15 cellular contexts compared by ENCODE assay signal in the genomic region with DNA sequence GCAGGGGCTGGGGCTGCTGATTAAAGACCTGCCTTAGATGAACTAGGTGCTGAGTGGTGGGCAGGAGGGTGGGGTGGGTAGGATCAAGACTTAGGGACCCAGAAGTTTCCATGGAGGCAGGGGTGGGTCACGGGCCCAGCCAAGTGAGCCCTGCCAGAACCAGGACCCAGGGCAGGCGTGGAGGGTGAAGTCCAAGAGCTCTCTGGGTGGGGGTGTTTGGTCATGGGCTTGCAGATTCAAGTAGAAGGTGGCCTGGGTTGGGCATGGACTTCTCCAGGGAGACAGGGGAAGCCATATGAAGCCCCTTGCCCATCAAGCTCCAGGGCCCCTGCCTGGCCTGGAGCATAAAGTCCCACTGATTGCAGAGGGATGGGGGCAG.
A peak's percentile ranks its signal among the peaks of the same experiment; 100 is the strongest.
DNase-seq lines count a peak whose midpoint lies in the region; ATAC-seq, FAIRE-seq and TF ChIP-seq lines count a peak whose summit lies in the region.
"Had no signal": no experiment of that assay in that cellular context is flagged by ENCODE, and none has a peak within 500 bp of the region (broad histone marks: within the 10 kb centered on the region; RNA-seq: fewer than 3 reads in every experiment).

No MANE protein-coding gene starts in this region.

- H3K79me2 ChIP-seq in endothelial cell of umbilical vein (ENCODE audit: control insufficient read depth, insufficient read depth, low read length): no peaks in the 10 kb centered on the region

- H3K4me2 ChIP-seq in endothelial cell of umbilical vein (ENCODE audit: insufficient read depth, low read length): peak overlapping the region; percentile 9

- H3K9ac ChIP-seq in endothelial cell of umbilical vein (replicated peaks; ENCODE audit: extremely low read depth, insufficient read depth, low read length) (peak overlapping the region; percentile 57), mucosa of stomach (ENCODE audit: low read length) (peak overlapping the region; percentile 54)
- H3K9ac ChIP-seq: KMS-11 had no signal

- peaks cover 6% of the 10 kb centered on the region; the same call in 1 of the 2 replicates for H3K36me3 Mint-ChIP-seq in HFFc6 (ENCODE audit: low read depth)
- H3K36me3 Mint-ChIP-seq: naive thymus-derived CD8-positive, alpha-beta T cell had no signal

- H3K4me1 Mint-ChIP-seq in HFFc6 (ENCODE audit: low read depth): peaks cover 54% of the 10 kb centered on the region

- ATAC-seq in GM18505 (IDR thresholded peaks at IDR 0.05; ENCODE audit: unreplicated experiment): no peak
- ATAC-seq: naive thymus-derived CD8-positive, alpha-beta T cell; Panc1 had no signal

- H2AFZ ChIP-seq in endothelial cell of umbilical vein (ENCODE audit: low read depth, low read length): no peak overlapping the region

- H3K4me3 Mint-ChIP-seq in HFFc6: peak overlapping the region; percentile 78

- intact Hi-C loops in endothelial cell of umbilical vein (cut with micrococcal nuclease) (loop anchor here (1.0 to 2.0 kb wide), 6 partner anchors 45 to 166 kb away; no protein-coding TSS in a partner anchor), stomach (cut with DNase I; ENCODE audit: low total_unique reads) (no loop called here)

- no peak for TF ChIP-seq EP300 in stomach (IDR thresholded peaks at IDR 0.05)

- WGBS in stomach, 5 donors: 56 to 71% (median 63%) methylated on average over 2 of the region's 2 CpGs

- H3K36me3 ChIP-seq in endothelial cell of umbilical vein (ENCODE audit: control insufficient read depth in 2 of 2, extremely low read depth in 1 of 2, insufficient read depth in 2 of 2, low read length in 2 of 2) (no peaks in the 10 kb centered on the region), mucosa of stomach (ENCODE audit: control insufficient read depth, insufficient read depth, low read length) (no peaks in the 10 kb centered on the region), stomach (peaks cover 0 to 11% (median 2%) of the 10 kb centered on the region in 4 donors)

- CTCF ChIA-PET in endothelial cell of umbilical vein (lab: Charles Lee): interaction anchor here (2.1 kb wide), 1 partner anchor 260 kb away, joined by 6 read pairs; no protein-coding TSS in a partner anchor

- no peaks in the 10 kb centered on the region; the same call in 1 of the 2 replicates for H3K9me3 Mint-ChIP-seq in HFFc6
- H3K9me3 Mint-ChIP-seq: naive thymus-derived CD8-positive, alpha-beta T cell had no signal

- H3K4me3 ChIP-seq in endothelial cell of umbilical vein (replicated peaks in 1 of 3; ENCODE audit: insufficient read depth in 1 of 3, low read depth in 1 of 3, low read length in 3 of 3): no peak overlapping the region
- H3K4me3 ChIP-seq in mucosa of stomach (ENCODE audit: low read length): no peak overlapping the region
- H3K4me3 ChIP-seq in stomach: no peak overlapping the region

- H3K27ac ChIP-seq in endothelial cell of umbilical vein (ENCODE audit: insufficient read depth, low read depth, low read length): peak overlapping the region; percentile 84
- H3K27ac ChIP-seq in stomach: peak overlapping the region; percentile 20 to 82 (median 79)
- H3K27ac ChIP-seq: C4-2B, KMS-11 had no signal

- dilution Hi-C loops in endothelial cell of umbilical vein (cut with MboI; ENCODE audit: extremely low pct_ligation_motif_present, low sequenced_read_pairs): no loop called here

- no peak for FAIRE-seq in endothelial cell of umbilical vein (lab: Jason Lieb, UNC)
- FAIRE-seq: bronchial epithelial cell, H1 had no signal

- TF ChIP-seq POLR2A in endothelial cell of umbilical vein (IDR thresholded peaks at IDR 0.05; ENCODE audit: low read depth, low read length) (no peak), stomach (IDR thresholded peaks at IDR 0.05) (no peak), GM18505 (IDR thresholded peaks at IDR 0.05; ENCODE audit: borderline replicate concordance, extremely low read depth, insufficient read depth, insufficient read length) (no peak)

- H4K20me1 ChIP-seq in endothelial cell of umbilical vein (replicated peaks; ENCODE audit: control insufficient read depth, extremely low read depth, insufficient read depth, low read length): no peaks in the 10 kb centered on the region

- BruUV-seq in endothelial cell of umbilical vein (replicated peaks; lab: Mats Ljungman, UMichigan): no TSS peak

- H3K9me1 ChIP-seq in endothelial cell of umbilical vein (replicated peaks; ENCODE audit: control insufficient read depth, extremely low read depth, insufficient read depth, low read length): no peaks in the 10 kb centered on the region

- peak overlapping the region; percentile 86 for H3K27ac Mint-ChIP-seq in HFFc6

- peaks cover 22% of the 10 kb centered on the region for H3K4me1 ChIP-seq in endothelial cell of umbilical vein (ENCODE audit: control insufficient read depth, extremely low read depth, insufficient read depth, low read length)
- H3K4me1 ChIP-seq in mucosa of stomach (ENCODE audit: control insufficient read depth, insufficient read depth, low read length): peaks cover 44% of the 10 kb centered on the region
- H3K4me1 ChIP-seq in stomach: peaks cover 27 to 79% (median 53%) of the 10 kb centered on the region in 4 donors

- DNase-seq in HFFc6 (no peak), endothelial cell of umbilical vein (ENCODE audit: low read depth, low spot score) (no peak), stomach (no peak), SIG-M5 treated with dmso at 0.1 percent for 504 hours (lab: John Stamatoyannopoulos, UW; ENCODE audit: unreplicated experiment) (no peak), NCI-H1092 (lab: John Stamatoyannopoulos, UW) (no peak)
- DNase-seq in activated CD8-positive, alpha-beta memory T cell treated with anti-CD3 and anti-CD28 coated beads, Interleukin-2, amount 50 U/mL, for 4 hours: no peak
- DNase-seq: naive thymus-derived CD8-positive, alpha-beta T cell; NCI-H2171 had no signal

- H3K27me3 ChIP-seq in endothelial cell of umbilical vein (ENCODE audit: control insufficient read depth in 2 of 2, insufficient read depth in 2 of 2, low read length in 2 of 2): no peaks in the 10 kb centered on the region
- no peaks in the 10 kb centered on the region for H3K27me3 ChIP-seq in mucosa of stomach (ENCODE audit: control insufficient read depth, insufficient read depth, low read length)
- H3K27me3 ChIP-seq in stomach: no peaks in the 10 kb centered on the region

- H3K9me3 ChIP-seq in endothelial cell of umbilical vein (replicated peaks; ENCODE audit: control insufficient read depth, insufficient read depth, low read length) (no peaks in the 10 kb centered on the region), mucosa of stomach (ENCODE audit: control insufficient read depth, low read length) (no peaks in the 10 kb centered on the region), stomach (no peaks in the 10 kb centered on the region)

- H3K27me3 Mint-ChIP-seq in HFFc6 (ENCODE audit: insufficient read depth): peaks cover 7% of the 10 kb centered on the region
- H3K27me3 Mint-ChIP-seq: naive thymus-derived CD8-positive, alpha-beta T cell had no signal

- TF ChIP-seq CTCF in HFFc6 (IDR thresholded peaks at IDR 0.05) (no peak), endothelial cell of umbilical vein (IDR thresholded peaks at IDR 0.05; ENCODE audit: extremely low read depth in 1 of 2, insufficient read depth in 1 of 2, low read depth in 1 of 2, low read length in 2 of 2) (no peak), stomach (IDR thresholded peaks at IDR 0.05) (no peak)

- POLR2A ChIA-PET in endothelial cell of umbilical vein (lab: Charles Lee): interaction anchor here (0.6 kb wide), 1 partner anchor 84 kb away, joined by 3 read pairs; no protein-coding TSS in a partner anchor

TF ChIP-seq in endothelial cell of umbilical vein, 7 proteins besides CTCF, POLR2A, EP300 and RAD21:
- no peak for TF ChIP-seq GATA2 (IDR thresholded peaks at IDR 0.05; ENCODE audit: insufficient read depth, insufficient read length, low read depth, low read length)
- no peak for TF ChIP-seq EZH2 (IDR thresholded peaks at IDR 0.05; ENCODE audit: borderline replicate concordance, low read depth, low read length, severe bottlenecking)
- no peak for TF ChIP-seq FOS (IDR thresholded peaks at IDR 0.05; ENCODE audit: borderline replicate concordance, insufficient read depth, low read length)
- TF ChIP-seq POLR2AphosphoS5 (IDR thresholded peaks at IDR 0.05; ENCODE audit: insufficient read depth, low read depth, low read length): no peak
- TF ChIP-seq, protein P1, sequence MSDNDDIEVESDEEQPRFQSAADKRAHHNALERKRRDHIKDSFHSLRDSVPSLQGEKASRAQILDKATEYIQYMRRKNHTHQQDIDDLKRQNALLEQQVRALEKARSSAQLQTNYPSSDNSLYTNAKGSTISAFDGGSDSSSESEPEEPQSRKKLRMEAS (IDR thresholded peaks at IDR 0.05; ENCODE audit: insufficient read depth, insufficient read length): no peak
- no peak for TF ChIP-seq JUN (IDR thresholded peaks at IDR 0.05; ENCODE audit: borderline replicate concordance, insufficient read depth, insufficient read length, low read depth)
- TF ChIP-seq MYC (IDR thresholded peaks at IDR 0.05; ENCODE audit: low read depth, low read length): no peak
TF ChIP-seq in endothelial cell of umbilical vein: peak in this region for 0.
